ENCODE assay signal across 13 cellular contexts in genomic region chr7:27611043-27611442, GRCh38. TPM values are rescaled to one million over a fixed set of nuclear protein-coding genes. Genes with fewer than 3 reads are reported as not detected.
DNase-seq lines count a peak whose midpoint lies in the region; ATAC-seq and TF ChIP-seq lines count a peak whose summit lies in the region.
"Had no signal": no experiment of that assay in that cellular context is flagged by ENCODE, and none has a peak within 500 bp of the region (broad histone marks: within the 10 kb centered on the region; RNA-seq: fewer than 3 reads in every experiment).

No MANE protein-coding gene starts in this region.

- H3K36me3 ChIP-seq in BE2C, result no peaks in the 10 kb centered on the region

- H3K4me1 ChIP-seq in BE2C, result peaks cover 26% of the 10 kb centered on the region
- H3K4me1 ChIP-seq in foreskin keratinocyte, result peaks cover 16% of the 10 kb centered on the region

- H3K9me3 ChIP-seq in BE2C, result no peaks in the 10 kb centered on the region

- TF ChIP-seq CTCF in BE2C (IDR thresholded peaks at IDR 0.05; ENCODE audit: low read depth, low read length) (no peak), foreskin keratinocyte (conservative IDR thresholded peaks at IDR 0.05) (no peak)

- ATAC-seq in foreskin keratinocyte, result peak; percentile 46
- no peak for ATAC-seq in HG02623 (IDR thresholded peaks at IDR 0.05; ENCODE audit: unreplicated experiment)
- ATAC-seq in GM21825 (IDR thresholded peaks at IDR 0.05; ENCODE audit: unreplicated experiment), result no peak

- peak; percentile 71 for DNase-seq in BE2C
- DNase-seq in M059J (ENCODE audit: low read depth), result peak; percentile 93
- DNase-seq in NCI-H774 (lab: John Stamatoyannopoulos, UW), result peak; percentile 26
- DNase-seq in foreskin keratinocyte, result peak; percentile 33 to 62
- no peak for DNase-seq in stimulated activated CD8-positive, alpha-beta memory T cell treated with anti-CD3 and anti-CD28 coated beads, Interleukin-4, amount 100 ng/mL, for 48 hours
- no peak for DNase-seq in Ammon's horn (ENCODE audit: low spot score)
- DNase-seq: activated CD8-positive, alpha-beta memory T cell treated with anti-CD3 and anti-CD28 coated beads, Interleukin-2, amount 50 U/mL, for 4 hours; activated naive CD8-positive, alpha-beta T cell treated with anti-CD3 and anti-CD28 coated beads, Interleukin-2, amount 10 ng/mL, durations not matched to agents 7 days and 5 days; C1 segment of cervical spinal cord; MM.1S; stimulated activated naive CD4-positive, alpha-beta T cell had no signal

- H3K27me3 ChIP-seq in BE2C, result no peaks in the 10 kb centered on the region
- no peaks in the 10 kb centered on the region for H3K27me3 ChIP-seq in foreskin keratinocyte

- no peak overlapping the region for H3K27ac ChIP-seq in foreskin keratinocyte

- H3K4me3 ChIP-seq in BE2C (ENCODE audit: low read depth, low read length), result peak overlapping the region; percentile 9

RNA-seq across cellular contexts. Expression of gene HIBADH, which starts 51.6 kb away (rescaled TPM):
- 7.8 TPM for polyA plus RNA-seq in BE2C (2012; ENCODE audit: insufficient read depth, insufficient read length, low read depth)
- total RNA-seq in M059J (2014; rRNA removed; shearing (Covaris generic)), result 97.4 and 102 TPM in 2 replicates
- 30.5 and 30.6 TPM in 2 replicates for total RNA-seq in foreskin keratinocyte
- polyA plus RNA-seq in foreskin keratinocyte, result 25.2 and 28.7 TPM in 2 replicates

Comparison
In these comparisons a context has a peak if more than half of its experiments do, and no peak if none do; other contexts are left out.
1. DNase-seq: peak in BE2C (single experiment), M059J (single experiment), NCI-H774 (single experiment) and foreskin keratinocyte (2 of 2); none in stimulated activated CD8-positive, alpha-beta memory T cell treated with anti-CD3 and anti-CD28 coated beads, Interleukin-4, amount 100 ng/mL, for 48 hours (single experiment) and Ammon's horn (single experiment).